20 cellular contexts compared by ENCODE assay signal in genomic region chr14:35682802-35683201, GRCh38.
DNase-seq lines count a peak whose midpoint lies in the region; ATAC-seq, FAIRE-seq and TF ChIP-seq lines count a peak whose summit lies in the region.
"Had no signal": no experiment of that assay in that cellular context is flagged by ENCODE, and none has a peak within 500 bp of the region (broad histone marks: within the 10 kb centered on the region; RNA-seq: fewer than 3 reads in every experiment).

No MANE protein-coding gene starts in this region.

- H2AFZ ChIP-seq in HepG2 (ENCODE audit: low read length) = no peak overlapping the region

- no peak for TF ChIP-seq POLR2A in HepG2 (IDR thresholded peaks at IDR 0.05; ENCODE audit: insufficient read depth in 1 of 2, low read depth in 2 of 2, low read length in 2 of 2)
- no peak for TF ChIP-seq POLR2A in right lobe of liver (IDR thresholded peaks at IDR 0.05)
- no peak for TF ChIP-seq POLR2A in sigmoid colon (IDR thresholded peaks at IDR 0.05)

- H3K9ac ChIP-seq in HepG2 (ENCODE audit: insufficient read depth, low read depth, low read length) = no peak overlapping the region
- H3K9ac ChIP-seq: BLaER1, SK-N-SH had no signal

- CTCF ChIA-PET in HepG2 (lab: Yijun Ruan, JAX; ENCODE audit: low intra/inter-chr PET ratio, low total read pairs) = no interaction called here

- TF ChIP-seq EP300 in HepG2 (IDR thresholded peaks at IDR 0.05; ENCODE audit: low read depth in 2 of 2, low read length in 2 of 2) = no peak
- no peak for TF ChIP-seq EP300 in HepG2 (CRISPR knock-in tag; IDR thresholded peaks at IDR 0.05; ENCODE audit: borderline replicate concordance)
- TF ChIP-seq EP300 in sigmoid colon (IDR thresholded peaks at IDR 0.05) = no peak

- in situ Hi-C loops in HepG2 (cut with HindIII; ENCODE audit: extremely low pct_ligation_motif_present, low pct_unique_long_range_greater_than_20kb) = no loop called here

- H3K4me1 ChIP-seq in HepG2 (ENCODE audit: insufficient read depth, low read length) (no peaks in the 10 kb centered on the region), right lobe of liver (no peaks in the 10 kb centered on the region), sigmoid colon (no peaks in the 10 kb centered on the region)
- H3K4me1 ChIP-seq: BLaER1 had no signal

- DNase-seq in HepG2 (ENCODE audit: low spot score) (no peak), right lobe of liver (no peak), astrocyte of the hippocampus (ENCODE audit: low read depth, low spot score) (peak; percentile 6), iris pigment epithelial cell (ENCODE audit: low read depth) (peak; percentile 63), NCI-H1436 (lab: John Stamatoyannopoulos, UW) (no peak), sigmoid colon (no peak), foreskin melanocyte (no peak)
- DNase-seq: CD8-positive, alpha-beta T cell; DMS79 treated with DMSO at 0.1 percent for 48 hours; Kasumi-1; MM.1S; NCI-H1092 treated with DMSO at 0.1 percent for 48 hours; NCI-H187; NCI-H524; SK-N-SH had no signal

- no peaks in the 10 kb centered on the region for H3K9me3 ChIP-seq in HepG2 (ENCODE audit: low read length)
- no peaks in the 10 kb centered on the region for H3K9me3 ChIP-seq in right lobe of liver
- H3K9me3 ChIP-seq in sigmoid colon = no peaks in the 10 kb centered on the region
- H3K9me3 ChIP-seq: BLaER1, SK-N-SH had no signal

- no peak overlapping the region for H3K4me2 ChIP-seq in HepG2 (ENCODE audit: low read depth, low read length)
- H3K4me2 ChIP-seq: BLaER1, SK-N-SH had no signal

- peaks cover 17 to 59% of the 10 kb centered on the region in 2 experiments for H3K36me3 ChIP-seq in HepG2 (replicated peaks in 1 of 2; ENCODE audit: control insufficient read depth in 1 of 2, insufficient read depth in 2 of 2, low read length in 2 of 2)
- H3K36me3 ChIP-seq in right lobe of liver = peaks cover 0 to 12% (median 1%) of the 10 kb centered on the region in 4 donors
- H3K36me3 ChIP-seq in sigmoid colon = peaks cover 0 to 49% (median 11%) of the 10 kb centered on the region in 4 donors
- H3K36me3 ChIP-seq: BLaER1 had no signal

- WGBS in HepG2 (ENCODE audit: low lambda C conversion rate) = 97% methylated on average over 2 of the region's 2 CpGs
- 100% methylated on average over 1 of the region's 2 CpGs for WGBS in right lobe of liver (ENCODE audit: insufficient coverage, low coverage, low lambda C conversion rate, missing lambda C conversion rate)
- 93 to 97% methylated on average over 2 of the region's 2 CpGs for WGBS in sigmoid colon, 2 donors

- ATAC-seq in HepG2 (no peak), right lobe of liver (no peak), GM21825 (IDR thresholded peaks at IDR 0.05; ENCODE audit: unreplicated experiment) (no peak)
- ATAC-seq: CD8-positive, alpha-beta T cell; Panc1; Right ventricle myocardium inferior had no signal

- intact Hi-C loops in HepG2 (cut with micrococcal nuclease; ENCODE audit: unreplicated experiment) = no loop called here
- intact Hi-C loops in right lobe of liver (cut with DNase I) = no loop called here
- intact Hi-C loops in sigmoid colon (cut with DNase I) = no loop called here

- no peak overlapping the region for H3K27ac ChIP-seq in HepG2 (ENCODE audit: extremely low read length, insufficient read depth, low read length)
- H3K27ac ChIP-seq in right lobe of liver = no peak overlapping the region
- H3K27ac ChIP-seq in sigmoid colon = no peak overlapping the region
- H3K27ac ChIP-seq: BLaER1 had no signal

- POLR2A ChIA-PET in HepG2 (lab: Yijun Ruan, JAX) = no interaction called here

- H3K4me3 ChIP-seq in HepG2 (replicated peaks in 1 of 3; ENCODE audit: insufficient read depth in 1 of 3, low read depth in 2 of 3, low read length in 3 of 3) = no peak overlapping the region
- H3K4me3 ChIP-seq in right lobe of liver = no peak overlapping the region
- no peak overlapping the region for H3K4me3 ChIP-seq in sigmoid colon
- H3K4me3 ChIP-seq: BLaER1 had no signal

- no peaks in the 10 kb centered on the region for H4K20me1 ChIP-seq in HepG2 (ENCODE audit: insufficient read depth, low read length)
- H4K20me1 ChIP-seq: BLaER1 had no signal

- no TSS peak for BruUV-seq in HepG2 (replicated peaks; lab: Mats Ljungman, UMichigan)

- H3K79me2 ChIP-seq in HepG2 (ENCODE audit: insufficient read depth, low read length) = no peaks in the 10 kb centered on the region

- TF ChIP-seq RAD21 in HepG2 (CRISPR knock-in tag; IDR thresholded peaks at IDR 0.05) = no peak

- H3K27me3 ChIP-seq in HepG2 (ENCODE audit: control insufficient read depth in 1 of 2, insufficient read depth in 2 of 2, low read length in 2 of 2) (no peaks in the 10 kb centered on the region), right lobe of liver (no peaks in the 10 kb centered on the region), sigmoid colon (no peaks in the 10 kb centered on the region)
- H3K27me3 ChIP-seq: BLaER1 had no signal

- FAIRE-seq in HepG2 (lab: Jason Lieb, UNC) = no peak
- FAIRE-seq: D721Med had no signal

- TF ChIP-seq CTCF in HepG2 (CRISPR knock-in tag; IDR thresholded peaks at IDR 0.05) (no peak), right lobe of liver (IDR thresholded peaks at IDR 0.05) (no peak), sigmoid colon (IDR thresholded peaks at IDR 0.05) (no peak)

TF ChIP-seq in HepG2, 621 proteins besides CTCF, POLR2A, EP300 and RAD21:
- TF ChIP-seq PRPF4 (IDR thresholded peaks at IDR 0.05; ENCODE audit: low read depth, low read length, poor library complexity, severe bottlenecking) (no peak), ZFP62 (CRISPR knock-in tag; IDR thresholded peaks at IDR 0.05) (0 out of 2 replicates have a peak, but pooled peaks have one; percentile 16), ATM (IDR thresholded peaks at IDR 0.05; ENCODE audit: borderline replicate concordance) (no peak), ELF3 (CRISPR knock-in tag; IDR thresholded peaks at IDR 0.05) (no peak), SP4 (CRISPR knock-in tag; IDR thresholded peaks at IDR 0.05) (no peak), HMGXB4 (CRISPR knock-in tag; IDR thresholded peaks at IDR 0.05; ENCODE audit: borderline replicate concordance in 1 of 2, low read depth in 1 of 2) (no peak), TBL1XR1 (IDR thresholded peaks at IDR 0.05; ENCODE audit: borderline replicate concordance, low read length, partially characterized antibody) (no peak)

Comparison
In these comparisons a context has a peak if more than half of its experiments do, and no peak if none do; other contexts are left out.
1. DNase-seq: peak in astrocyte of the hippocampus (single experiment) and iris pigment epithelial cell (single experiment); none in HepG2 (single experiment), right lobe of liver (0 of 3), NCI-H1436 (single experiment), sigmoid colon (single experiment) and foreskin melanocyte (single experiment).